Comparison of ENCODE assay signal across 1 cellular context in genomic region chr16:57736419-57737281, GRCh38.
TF ChIP-seq lines count a peak whose summit lies in the region.

No MANE protein-coding gene starts in this region.

TF ChIP-seq in HepG2, 621 proteins besides CTCF, POLR2A, EP300 and RAD21 (continued from another document):
- 0 out of 2 replicates have a peak, but pooled peaks have one; percentile 40 for TF ChIP-seq ZXDC (CRISPR knock-in tag; IDR thresholded peaks at IDR 0.05)
- no peak for TF ChIP-seq TEF (CRISPR knock-in tag; IDR thresholded peaks at IDR 0.05)
- no peak; the same call in 1 of the 2 replicates for TF ChIP-seq PITX1 (CRISPR knock-in tag; IDR thresholded peaks at IDR 0.05)
- 0 out of 2 replicates have a peak, but pooled peaks have one; percentile 19 for TF ChIP-seq ZNF317 (CRISPR knock-in tag; IDR thresholded peaks at IDR 0.05)
- TF ChIP-seq RELA (CRISPR knock-in tag; IDR thresholded peaks at IDR 0.05), result no peak
- TF ChIP-seq GMEB1 (CRISPR knock-in tag; IDR thresholded peaks at IDR 0.05; ENCODE audit: borderline replicate concordance), result no peak
- peak; percentile 78; the same call in 1 of the 2 replicates for TF ChIP-seq ZHX1 (CRISPR knock-in tag; IDR thresholded peaks at IDR 0.05; ENCODE audit: low read depth)
- TF ChIP-seq ZNF225 (CRISPR knock-in tag; IDR thresholded peaks at IDR 0.05), result 0 out of 2 replicates have a peak, but pooled peaks have one; percentile 25
- no peak for TF ChIP-seq ZNF496 (CRISPR knock-in tag; IDR thresholded peaks at IDR 0.05; ENCODE audit: insufficient replicate concordance)
- TF ChIP-seq SATB2 (CRISPR knock-in tag; IDR thresholded peaks at IDR 0.05), result no peak
- no peak for TF ChIP-seq ZNF274 (CRISPR knock-in tag; IDR thresholded peaks at IDR 0.05)
- no peak for TF ChIP-seq FOSL1 (CRISPR knock-in tag; IDR thresholded peaks at IDR 0.05; ENCODE audit: borderline replicate concordance)
- TF ChIP-seq ONECUT2 (CRISPR knock-in tag; IDR thresholded peaks at IDR 0.05), result 0 out of 2 replicates have a peak, but pooled peaks have one; percentile 29
- 0 out of 2 replicates have a peak, but pooled peaks have one; percentile 21 for TF ChIP-seq ZKSCAN8 (CRISPR knock-in tag; IDR thresholded peaks at IDR 0.05; ENCODE audit: borderline replicate concordance)
- TF ChIP-seq HDAC1 (CRISPR knock-in tag; IDR thresholded peaks at IDR 0.05), result peak; percentile 38; the same call in 1 of the 2 replicates
